Comparison of ENCODE assay signal across 25 cellular contexts in the genomic region with DNA sequence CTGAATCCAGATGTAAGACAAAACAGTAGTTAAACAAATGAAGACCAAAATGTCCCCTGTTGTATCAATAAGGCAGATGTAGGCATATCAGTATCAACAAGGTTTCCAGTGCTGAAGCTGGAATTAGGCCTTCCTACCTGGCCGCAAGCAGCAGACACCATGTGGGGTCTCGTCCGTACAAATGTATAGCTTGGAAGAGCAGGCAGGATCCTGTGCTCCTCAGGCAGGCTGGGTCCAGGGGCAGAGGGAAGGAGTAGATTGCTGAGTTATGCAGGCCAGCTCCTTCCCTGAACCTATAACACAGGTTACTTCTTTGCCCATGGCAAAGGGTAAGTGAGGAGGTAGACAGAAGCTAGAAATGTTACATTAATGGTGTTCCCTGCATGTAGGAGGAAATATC. TPM values are rescaled to one million over a fixed set of nuclear protein-coding genes. Genes with fewer than 3 reads are reported as not detected.
DNase-seq lines count a peak whose midpoint lies in the region; ATAC-seq, FAIRE-seq and TF ChIP-seq lines count a peak whose summit lies in the region.
"Had no signal": no experiment of that assay in that cellular context is flagged by ENCODE, and none has a peak within 500 bp of the region (broad histone marks: within the 10 kb centered on the region; RNA-seq: fewer than 3 reads in every experiment).

No MANE protein-coding gene starts in this region.

- H3K27ac Mint-ChIP-seq in astrocyte (ENCODE audit: unreplicated experiment), result peak overlapping the region; percentile 24
- H3K27ac Mint-ChIP-seq in CD8-positive, alpha-beta T cell, result no peak overlapping the region
- H3K27ac Mint-ChIP-seq: CD14-positive monocyte; CD4-positive, alpha-beta memory T cell; CD4-positive, CD25-positive, alpha-beta regulatory T cell had no signal

- no peaks in the 10 kb centered on the region for H4K20me1 ChIP-seq in astrocyte (ENCODE audit: insufficient read depth, low read length)
- H4K20me1 ChIP-seq: BLaER1 had no signal

- H3K27ac ChIP-seq in astrocyte (ENCODE audit: low read depth, low read length), result no peak overlapping the region
- no peak overlapping the region for H3K27ac ChIP-seq in sigmoid colon
- H3K27ac ChIP-seq in CD8-positive, alpha-beta T cell (ENCODE audit: low read depth, low read length), result no peak overlapping the region
- H3K27ac ChIP-seq: BLaER1 had no signal

- no peak overlapping the region for H3K9ac ChIP-seq in astrocyte (ENCODE audit: low read length)
- H3K9ac ChIP-seq: BLaER1 had no signal

- intact Hi-C loops in sigmoid colon (cut with DNase I), result no loop called here
- intact Hi-C loops in CD8-positive, alpha-beta T cell (cut with DNase I, micrococcal nuclease), result no loop called here

- H3K4me2 ChIP-seq in astrocyte (ENCODE audit: low read length), result no peak overlapping the region
- H3K4me2 ChIP-seq: BLaER1 had no signal

- no peak overlapping the region for H3K4me3 ChIP-seq in astrocyte (ENCODE audit: insufficient read depth, low read depth, low read length)
- H3K4me3 ChIP-seq in sigmoid colon, result no peak overlapping the region
- no peak overlapping the region for H3K4me3 ChIP-seq in CD8-positive, alpha-beta T cell (ENCODE audit: low read depth, low read length)
- H3K4me3 ChIP-seq: BLaER1 had no signal

- no peaks in the 10 kb centered on the region for H3K27me3 Mint-ChIP-seq in astrocyte (ENCODE audit: low read depth, unreplicated experiment)
- no peaks in the 10 kb centered on the region for H3K27me3 Mint-ChIP-seq in CD8-positive, alpha-beta T cell (ENCODE audit: low read depth)

- POLR2A ChIA-PET in CD8-positive, alpha-beta T cell (lab: Charles Lee), result no interaction called here

- H2AFZ ChIP-seq in astrocyte (ENCODE audit: low read depth, low read length), result no peak overlapping the region

- no peak overlapping the region for H3K4me3 Mint-ChIP-seq in astrocyte (ENCODE audit: unreplicated experiment)
- H3K4me3 Mint-ChIP-seq in CD8-positive, alpha-beta T cell, result no peak overlapping the region
- H3K4me3 Mint-ChIP-seq: CD14-positive monocyte; CD4-positive, alpha-beta memory T cell; CD4-positive, CD25-positive, alpha-beta regulatory T cell had no signal

- no peaks in the 10 kb centered on the region for H3K4me1 ChIP-seq in astrocyte (ENCODE audit: insufficient read depth, low read length)
- no peaks in the 10 kb centered on the region for H3K4me1 ChIP-seq in sigmoid colon
- H3K4me1 ChIP-seq in CD8-positive, alpha-beta T cell (ENCODE audit: insufficient read depth, low read length), result no peaks in the 10 kb centered on the region
- H3K4me1 ChIP-seq: BE2C, Caco-2 had no signal

- H3K27me3 ChIP-seq in astrocyte (ENCODE audit: insufficient read depth, low read length), result peaks cover 4% of the 10 kb centered on the region
- H3K27me3 ChIP-seq in sigmoid colon, result no peaks in the 10 kb centered on the region
- no peaks in the 10 kb centered on the region for H3K27me3 ChIP-seq in CD8-positive, alpha-beta T cell (ENCODE audit: insufficient read depth, low read length)
- H3K27me3 ChIP-seq: BE2C, BLaER1 had no signal

- H3K36me3 Mint-ChIP-seq in astrocyte (ENCODE audit: low read depth, unreplicated experiment), result peaks cover 5% of the 10 kb centered on the region
- H3K36me3 Mint-ChIP-seq in CD8-positive, alpha-beta T cell, result no peaks in the 10 kb centered on the region
- H3K36me3 Mint-ChIP-seq: CD14-positive monocyte; CD4-positive, alpha-beta memory T cell; CD4-positive, CD25-positive, alpha-beta regulatory T cell had no signal

- no peaks in the 10 kb centered on the region for H3K9me3 Mint-ChIP-seq in astrocyte (ENCODE audit: unreplicated experiment)
- H3K9me3 Mint-ChIP-seq in CD8-positive, alpha-beta T cell, result no peaks in the 10 kb centered on the region
- H3K9me3 Mint-ChIP-seq: CD14-positive monocyte had no signal

- DNase-seq in astrocyte (ENCODE audit: low read depth), result no peak
- peak; percentile 73 for DNase-seq in mesenteric fat pad (ENCODE audit: low spot score)
- peak; percentile 19 for DNase-seq in sigmoid colon
- DNase-seq in CD8-positive, alpha-beta T cell, result no peak
- no peak for DNase-seq in NCI-H526 treated with DMSO at 0.1 percent for 48 hours (lab: John Stamatoyannopoulos, UW)
- DNase-seq: 8988T; ACHN; BE2C; C1 segment of cervical spinal cord; Caco-2; Calu3; CD4-positive, alpha-beta memory T cell; CD4-positive, CD25-positive, alpha-beta regulatory T cell; DMS79 treated with DMSO at 0.1 percent for 48 hours; GF-D8 had no signal

- no peak for TF ChIP-seq POLR2A in sigmoid colon (IDR thresholded peaks at IDR 0.05)

- 97 to 98% methylated on average over 3 of the region's 3 CpGs for WGBS in sigmoid colon, 2 donors

- TF ChIP-seq CTCF in astrocyte (IDR thresholded peaks at IDR 0.05; ENCODE audit: insufficient read depth, low read depth, low read length) (no peak), sigmoid colon (IDR thresholded peaks at IDR 0.05) (no peak)
- TF ChIP-seq CTCF in CD8-positive, alpha-beta T cell (IDR thresholded peaks at IDR 0.05), result no peak

- H3K79me2 ChIP-seq in astrocyte (ENCODE audit: insufficient read depth, low read length), result no peaks in the 10 kb centered on the region

- CTCF ChIA-PET in CD8-positive, alpha-beta T cell (lab: Charles Lee), result interaction anchor here (1.0 kb wide), 1 partner anchor 133 kb away, joined by 3 read pairs; no protein-coding TSS in a partner anchor

- no peaks in the 10 kb centered on the region for H3K9me3 ChIP-seq in astrocyte (ENCODE audit: insufficient read depth, low read depth, low read length)
- no peaks in the 10 kb centered on the region for H3K9me3 ChIP-seq in sigmoid colon
- no peaks in the 10 kb centered on the region for H3K9me3 ChIP-seq in CD8-positive, alpha-beta T cell (ENCODE audit: low read length)
- H3K9me3 ChIP-seq: BE2C had no signal

- peaks cover 29% of the 10 kb centered on the region for H3K4me1 Mint-ChIP-seq in astrocyte (ENCODE audit: low read depth, unreplicated experiment)
- H3K4me1 Mint-ChIP-seq in CD8-positive, alpha-beta T cell (ENCODE audit: low read depth), result no peaks in the 10 kb centered on the region
- H3K4me1 Mint-ChIP-seq: CD14-positive monocyte; CD4-positive, alpha-beta memory T cell; CD4-positive, CD25-positive, alpha-beta regulatory T cell had no signal

- no peak for ATAC-seq in GM21723 (IDR thresholded peaks at IDR 0.05; ENCODE audit: unreplicated experiment)
- ATAC-seq in CD8-positive, alpha-beta T cell, result no peak

- TF ChIP-seq EP300 in sigmoid colon (IDR thresholded peaks at IDR 0.05), result no peak

- no peaks in the 10 kb centered on the region for H3K36me3 ChIP-seq in astrocyte (ENCODE audit: insufficient read depth, low read length)
- no peaks in the 10 kb centered on the region for H3K36me3 ChIP-seq in sigmoid colon
- H3K36me3 ChIP-seq in CD8-positive, alpha-beta T cell (ENCODE audit: insufficient read depth, low read length), result no peaks in the 10 kb centered on the region
- H3K36me3 ChIP-seq: BLaER1 had no signal

- FAIRE-seq in astrocyte (lab: Jason Lieb, UNC), result no peak
- FAIRE-seq: A204.1, D721Med, G401.6, GM12891, GM19239 had no signal

RNA-seq across cellular contexts. Expression of a gene that starts 23.5 kb away (rescaled TPM):
- total RNA-seq in astrocyte (not detected in 2 replicates), mesenteric fat pad (not detected), sigmoid colon (not detected)
- under 1 TPM in 2 of 3 donors, not detected in 1; 0.04 to 0.60 TPM for polyA plus RNA-seq in sigmoid colon
- not detected for total RNA-seq in CD8-positive, alpha-beta T cell
- total RNA-seq: A673; Caco-2; Calu3; CD4-positive, alpha-beta memory T cell; CD4-positive, CD25-positive, alpha-beta regulatory T cell had no signal
- polyA plus RNA-seq: AG04450; CD14-positive monocyte; CD4-positive, alpha-beta memory T cell; CD4-positive, CD25-positive, alpha-beta regulatory T cell had no signal

Comparison
In these comparisons a context has a peak if more than half of its experiments do, and no peak if none do; other contexts are left out.
1. DNase-seq: peak in mesenteric fat pad (single experiment) and sigmoid colon (single experiment); none in astrocyte (single experiment), CD8-positive, alpha-beta T cell (0 of 7) and NCI-H526 treated with DMSO at 0.1 percent for 48 hours (single experiment).